In the genomic region with DNA sequence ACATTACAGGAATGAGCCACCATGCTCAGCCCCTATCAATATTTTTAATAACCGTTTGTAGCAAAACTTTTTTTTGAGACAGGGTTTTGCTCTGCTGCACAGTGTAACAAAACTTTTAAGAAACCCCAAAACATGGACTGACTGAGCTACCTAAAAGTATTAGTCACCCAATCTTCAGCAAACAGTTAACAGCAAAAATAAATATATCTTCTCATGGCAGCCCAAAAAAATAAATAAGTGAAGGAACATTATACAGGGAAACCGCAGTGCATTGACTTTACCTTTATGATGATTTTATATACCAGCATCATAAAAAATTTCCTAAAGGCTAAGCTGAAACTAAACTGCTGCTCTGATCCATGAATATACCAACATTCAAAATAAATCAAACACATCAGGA, we compare ENCODE assay signal across 37 cellular contexts.
"Had no signal": no experiment of that assay in that cellular context is flagged by ENCODE, and none has a peak within 500 bp of the region (broad histone marks: within the 10 kb centered on the region; RNA-seq: fewer than 3 reads in every experiment).

No MANE protein-coding gene starts in this region.

- H3K4me1 ChIP-seq: adrenal gland, body of pancreas had no signal

- H3K9me3 ChIP-seq: adrenal gland, body of pancreas had no signal

- H3K36me3 Mint-ChIP-seq: activated CD4-positive, alpha-beta memory T cell treated with anti-CD3 and anti-CD28 coated beads for 36 hours; activated naive CD4-positive, alpha-beta T cell treated with anti-CD3 and anti-CD28 coated beads, Interleukin-2, amount 50 U/mL, for 72 hours; activated naive CD8-positive, alpha-beta T cell treated with anti-CD3 and anti-CD28 coated beads for 36 hours had no signal

- H3K27ac ChIP-seq: adrenal gland, body of pancreas, brain microvascular endothelial cell, cardiac muscle cell, VCaP had no signal

- H3K9me3 Mint-ChIP-seq: activated B cell treated with CpG ODN at 0.5 μM for 24 hours; activated CD4-positive, alpha-beta memory T cell treated with anti-CD3 and anti-CD28 coated beads for 36 hours; activated CD4-positive, alpha-beta T cell treated with anti-CD3 and anti-CD28 coated beads, Interleukin-2, amount 10 ng/mL, durations not matched to agents 24 days and 14 days; activated CD8-positive, alpha-beta T cell treated with anti-CD3 and anti-CD28 coated beads for 36 hours; activated naive CD4-positive, alpha-beta T cell treated with anti-CD3 and anti-CD28 coated beads for 36 hours; activated naive CD4-positive, alpha-beta T cell treated with anti-CD3 and anti-CD28 coated beads, Interleukin-2, amount 50 U/mL, for 72 hours; activated naive CD8-positive, alpha-beta T cell treated with anti-CD3 and anti-CD28 coated beads for 36 hours; activated T-cell treated with anti-CD3 and anti-CD28 coated beads, Interleukin-2, amount 50 U/mL, for 4 hours; activated T-cell treated with anti-CD3 and anti-CD28 coated beads, Interleukin-2, amount 50 U/mL, for 72 hours; activated T-helper 1 cell treated with anti-CD3 and anti-CD28 coated beads, Interleukin-12 subunit alpha, Interleukin-12 subunit beta, Interleukin-2, Interleukin-4 antibody, amounts not matched to agents 30 ng/mL and 10 ng/mL and 1 ng/mL, durations not matched to agents 14 hours and 24 hours and 36 hours; activated T-helper 17 cell treated with anti-CD3 and anti-CD28 coated beads, Interleukin-2, amount 50 U/mL, for 72 hours; central memory CD8-positive, alpha-beta T cell; T-helper 1 cell treated with Interleukin-12 subunit alpha and Interleukin-12 subunit beta and Interleukin-4 antibody, amounts not matched to agents 30 μg/mL and 1 μg/mL, for 36 hours; T-helper 2 cell treated with Interferon-gamma antibody and Interleukin-4, amounts not matched to agents 5 μg/mL and 100 μg/mL, for 36 hours had no signal

- H3K36me3 ChIP-seq: adrenal gland, brain microvascular endothelial cell, cardiac muscle cell had no signal

- H3K27me3 Mint-ChIP-seq: activated CD4-positive, alpha-beta T cell treated with anti-CD3 and anti-CD28 coated beads, Interleukin-2, amount 10 ng/mL, durations not matched to agents 24 days and 14 days; activated CD8-positive, alpha-beta T cell treated with anti-CD3 and anti-CD28 coated beads for 36 hours; activated naive CD8-positive, alpha-beta T cell treated with anti-CD3 and anti-CD28 coated beads for 36 hours; activated T-helper 17 cell treated with anti-CD3 and anti-CD28 coated beads, Interleukin-2, amount 50 U/mL, for 72 hours had no signal

- H3K4me3 ChIP-seq: adrenal gland, body of pancreas, cardiac muscle cell had no signal

- H3K27ac Mint-ChIP-seq: activated B cell treated with CpG ODN at 0.5 μM for 24 hours; activated CD4-positive, alpha-beta memory T cell treated with anti-CD3 and anti-CD28 coated beads for 36 hours; activated CD4-positive, alpha-beta T cell treated with anti-CD3 and anti-CD28 coated beads, Interleukin-2, amount 10 ng/mL, durations not matched to agents 24 days and 14 days; activated CD8-positive, alpha-beta T cell treated with anti-CD3 and anti-CD28 coated beads for 36 hours; activated naive CD4-positive, alpha-beta T cell treated with anti-CD3 and anti-CD28 coated beads for 36 hours; activated naive CD4-positive, alpha-beta T cell treated with anti-CD3 and anti-CD28 coated beads, Interleukin-2, amount 50 U/mL, for 72 hours; activated naive CD8-positive, alpha-beta T cell treated with anti-CD3 and anti-CD28 coated beads for 36 hours; activated T-cell treated with anti-CD3 and anti-CD28 coated beads, Interleukin-2, amount 50 U/mL, for 72 hours; activated T-helper 1 cell treated with anti-CD3 and anti-CD28 coated beads, Interleukin-12 subunit alpha, Interleukin-12 subunit beta, Interleukin-2, Interleukin-4 antibody, amounts not matched to agents 30 ng/mL and 10 ng/mL and 1 ng/mL, durations not matched to agents 14 hours and 24 hours and 36 hours; activated T-helper 17 cell treated with anti-CD3 and anti-CD28 coated beads, Interleukin-2, amount 50 U/mL, for 72 hours; T-helper 1 cell treated with Interleukin-12 subunit alpha and Interleukin-12 subunit beta and Interleukin-4 antibody, amounts not matched to agents 30 μg/mL and 1 μg/mL, for 36 hours; T-helper 2 cell treated with Interferon-gamma antibody and Interleukin-4, amounts not matched to agents 5 μg/mL and 100 μg/mL, for 36 hours had no signal

- DNase-seq: activated B cell treated with CpG ODN at 0.5 μM for 24 hours; activated CD4-positive, alpha-beta memory T cell treated with anti-CD3 and anti-CD28 coated beads for 36 hours; activated CD4-positive, alpha-beta T cell treated with anti-CD3 and anti-CD28 coated beads for 4 hours; activated CD4-positive, alpha-beta T cell treated with anti-CD3 and anti-CD28 coated beads, Interleukin-2, amount 10 ng/mL, durations not matched to agents 24 days and 14 days; activated CD4-positive, alpha-beta T cell treated with anti-CD3 and anti-CD28 coated beads, Interleukin-2, amount 50 U/mL, for 1 hour; activated CD4-positive, alpha-beta T cell treated with anti-CD3 and anti-CD28 coated beads, Interleukin-2, amount 50 U/mL, for 4 hours; activated CD4-positive, CD25-positive, alpha-beta regulatory T cell treated with anti-CD3 and anti-CD28 coated beads, Interleukin-2, amount 50 U/mL, for 72 hours; activated CD8-positive, alpha-beta memory T cell treated with anti-CD3 and anti-CD28 coated beads, Interleukin-2, amount 50 U/mL, for 4 hours; activated CD8-positive, alpha-beta T cell treated with anti-CD3 and anti-CD28 coated beads for 36 hours; activated effector memory CD4-positive, alpha-beta T cell treated with anti-CD3 and anti-CD28 coated beads, Interleukin-2, amount 50 U/mL, for 16 hours; activated gamma-delta T cell treated with Interleukin-2 at 50 U/mL for 16 hours; activated naive CD4-positive, alpha-beta T cell; activated naive CD4-positive, alpha-beta T cell treated with anti-CD3 and anti-CD28 coated beads for 36 hours; activated naive CD4-positive, alpha-beta T cell treated with anti-CD3 and anti-CD28 coated beads, Interleukin-2, amount 50 U/mL, for 16 hours; activated naive CD8-positive, alpha-beta T cell treated with anti-CD3 and anti-CD28 coated beads for 36 hours; activated T-cell treated with anti-CD3 and anti-CD28 coated beads for 4 hours; activated T-cell treated with anti-CD3 and anti-CD28 coated beads, Interleukin-2, amount 50 U/mL, for 1 hour; activated T-cell treated with anti-CD3 and anti-CD28 coated beads, Interleukin-2, amount 50 U/mL, for 4 hours; activated T-cell treated with anti-CD3 and anti-CD28 coated beads, Interleukin-2, amount 50 U/mL, for 72 hours; adrenal gland; amniotic stem cell; aorta; body of pancreas; brain microvascular endothelial cell; caudate nucleus; cerebellar nuclear complex; T-helper 1 cell; T-helper 2 cell; T-helper 9 cell had no signal

- H3K27me3 ChIP-seq: adrenal gland, body of pancreas, brain microvascular endothelial cell, cardiac muscle cell had no signal

- ATAC-seq: activated CD8-positive, alpha-beta T cell treated with anti-CD3 and anti-CD28 coated beads for 36 hours; activated naive CD4-positive, alpha-beta T cell treated with anti-CD3 and anti-CD28 coated beads, Interleukin-2, amount 50 U/mL, for 72 hours; activated T-cell treated with anti-CD3 and anti-CD28 coated beads, Interleukin-2, amount 50 U/mL, for 4 hours; activated T-cell treated with anti-CD3 and anti-CD28 coated beads, Interleukin-2, amount 50 U/mL, for 72 hours; activated T-helper 17 cell treated with anti-CD3 and anti-CD28 coated beads, Interleukin-2, amount 50 U/mL, for 72 hours; body of pancreas had no signal

- H3K4me3 Mint-ChIP-seq: activated B cell treated with CpG ODN at 0.5 μM for 24 hours; activated CD4-positive, alpha-beta memory T cell treated with anti-CD3 and anti-CD28 coated beads for 36 hours; activated CD4-positive, alpha-beta T cell treated with anti-CD3 and anti-CD28 coated beads, Interleukin-2, amount 10 ng/mL, durations not matched to agents 24 days and 14 days; activated CD8-positive, alpha-beta T cell treated with anti-CD3 and anti-CD28 coated beads for 36 hours; activated naive CD4-positive, alpha-beta T cell treated with anti-CD3 and anti-CD28 coated beads for 36 hours; activated naive CD8-positive, alpha-beta T cell treated with anti-CD3 and anti-CD28 coated beads for 36 hours; activated T-cell treated with anti-CD3 and anti-CD28 coated beads, Interleukin-2, amount 50 U/mL, for 4 hours; activated T-cell treated with anti-CD3 and anti-CD28 coated beads, Interleukin-2, amount 50 U/mL, for 72 hours; activated T-helper 1 cell treated with anti-CD3 and anti-CD28 coated beads, Interleukin-12 subunit alpha, Interleukin-12 subunit beta, Interleukin-2, Interleukin-4 antibody, amounts not matched to agents 30 ng/mL and 10 ng/mL and 1 ng/mL, durations not matched to agents 14 hours and 24 hours and 36 hours; activated T-helper 17 cell treated with anti-CD3 and anti-CD28 coated beads, Interleukin-2, amount 50 U/mL, for 72 hours; central memory CD8-positive, alpha-beta T cell; T-helper 1 cell treated with Interleukin-12 subunit alpha and Interleukin-12 subunit beta and Interleukin-4 antibody, amounts not matched to agents 30 μg/mL and 1 μg/mL, for 36 hours; T-helper 2 cell treated with Interferon-gamma antibody and Interleukin-4, amounts not matched to agents 5 μg/mL and 100 μg/mL, for 36 hours had no signal

- H3K4me1 Mint-ChIP-seq: activated B cell treated with CpG ODN at 0.5 μM for 24 hours; activated CD4-positive, alpha-beta T cell treated with anti-CD3 and anti-CD28 coated beads, Interleukin-2, amount 10 ng/mL, durations not matched to agents 24 days and 14 days; activated naive CD8-positive, alpha-beta T cell treated with anti-CD3 and anti-CD28 coated beads for 36 hours; activated T-helper 17 cell treated with anti-CD3 and anti-CD28 coated beads, Interleukin-2, amount 50 U/mL, for 72 hours; central memory CD8-positive, alpha-beta T cell had no signal
